Comparison of ENCODE assay signal across 8 cellular contexts in genomic region chr11:6418958-6419611, GRCh38. TPM values are rescaled to one million over a fixed set of nuclear protein-coding genes. Genes with fewer than 3 reads are reported as not detected.
DNase-seq lines count a peak whose midpoint lies in the region; ATAC-seq, FAIRE-seq and TF ChIP-seq lines count a peak whose summit lies in the region.

TSS of gene APBB1 (minus strand) at chr11:6419094. CDS start at chr11:6411347, 7,747 bp downstream.

- no peaks in the 10 kb centered on the region for H3K27me3 ChIP-seq in AG04450 (ENCODE audit: control insufficient read depth, insufficient read depth, low read length)

- ATAC-seq in GM19035 (IDR thresholded peaks at IDR 0.05; ENCODE audit: unreplicated experiment): peak; percentile 68

- TF ChIP-seq CTCF in AG04450 (IDR thresholded peaks at IDR 0.05; ENCODE audit: low read depth, low read length): 0 out of 2 replicates have a peak, but pooled peaks have one; percentile 8
- no peak for TF ChIP-seq CTCF in astrocyte of the spinal cord (IDR thresholded peaks at IDR 0.05; ENCODE audit: low read depth, low read length)

- FAIRE-seq in RCC 7860 (lab: Jason Lieb, UNC): no peak

- CTCF ChIA-PET in AG04450 (lab: Charles Lee): interaction anchor here (0.6 to 3.2 kb wide), 8 partner anchors 12 to 799 kb away, joined by 3 to 29 read pairs (median 3); no protein-coding TSS in a partner anchor

- H3K9me3 ChIP-seq in AG04450 (ENCODE audit: control insufficient read depth, insufficient read depth, low read length): no peaks in the 10 kb centered on the region

- in situ Hi-C loops in astrocyte of the spinal cord (cut with HindIII; ENCODE audit: low sequenced_read_pairs): no loop called here

- no peak within 1 kb of the TSS for H3K27ac ChIP-seq in AG04450 (ENCODE audit: low read depth, low read length)

- TF ChIP-seq RAD21 in Ishikawa (IDR thresholded peaks at IDR 0.05; ENCODE audit: low read depth): no peak

- POLR2A ChIA-PET in AG04450 (lab: Yijun Ruan, JAX): interaction anchor here (0.6 to 1.6 kb wide), 10 partner anchors 9 to 267 kb away, joined by 3 to 10 read pairs (median 4); partner anchors contain the start of genes ARFIP2, CAVIN3, SMPD1 and TIMM10B

- DNase-seq in AG04450 (ENCODE audit: low read depth, low spot score) (no peak), T-helper 22 cell (ENCODE audit: low read depth) (peak; percentile 55), astrocyte of the spinal cord (ENCODE audit: low read depth, low spot score) (peak; percentile 38), hypothalamus (lab: John Stamatoyannopoulos, UW) (peak in 48 of 51 donors; percentile 28 to 91 (median 67)), retina (peak; percentile 92), RCC 7860 (ENCODE audit: low spot score) (no peak)

- no peak for TF ChIP-seq EP300 in Ishikawa (IDR thresholded peaks at IDR 0.05; ENCODE audit: borderline replicate concordance)

- H3K4me3 ChIP-seq in AG04450 (ENCODE audit: low read depth, low read length) (peak within 1 kb of the TSS; percentile 80), astrocyte of the spinal cord (ENCODE audit: low read depth, low read length) (peak within 1 kb of the TSS; percentile 68)

TF ChIP-seq in Ishikawa, 13 proteins besides CTCF, POLR2A, EP300 and RAD21:
- TF ChIP-seq, protein P1, sequence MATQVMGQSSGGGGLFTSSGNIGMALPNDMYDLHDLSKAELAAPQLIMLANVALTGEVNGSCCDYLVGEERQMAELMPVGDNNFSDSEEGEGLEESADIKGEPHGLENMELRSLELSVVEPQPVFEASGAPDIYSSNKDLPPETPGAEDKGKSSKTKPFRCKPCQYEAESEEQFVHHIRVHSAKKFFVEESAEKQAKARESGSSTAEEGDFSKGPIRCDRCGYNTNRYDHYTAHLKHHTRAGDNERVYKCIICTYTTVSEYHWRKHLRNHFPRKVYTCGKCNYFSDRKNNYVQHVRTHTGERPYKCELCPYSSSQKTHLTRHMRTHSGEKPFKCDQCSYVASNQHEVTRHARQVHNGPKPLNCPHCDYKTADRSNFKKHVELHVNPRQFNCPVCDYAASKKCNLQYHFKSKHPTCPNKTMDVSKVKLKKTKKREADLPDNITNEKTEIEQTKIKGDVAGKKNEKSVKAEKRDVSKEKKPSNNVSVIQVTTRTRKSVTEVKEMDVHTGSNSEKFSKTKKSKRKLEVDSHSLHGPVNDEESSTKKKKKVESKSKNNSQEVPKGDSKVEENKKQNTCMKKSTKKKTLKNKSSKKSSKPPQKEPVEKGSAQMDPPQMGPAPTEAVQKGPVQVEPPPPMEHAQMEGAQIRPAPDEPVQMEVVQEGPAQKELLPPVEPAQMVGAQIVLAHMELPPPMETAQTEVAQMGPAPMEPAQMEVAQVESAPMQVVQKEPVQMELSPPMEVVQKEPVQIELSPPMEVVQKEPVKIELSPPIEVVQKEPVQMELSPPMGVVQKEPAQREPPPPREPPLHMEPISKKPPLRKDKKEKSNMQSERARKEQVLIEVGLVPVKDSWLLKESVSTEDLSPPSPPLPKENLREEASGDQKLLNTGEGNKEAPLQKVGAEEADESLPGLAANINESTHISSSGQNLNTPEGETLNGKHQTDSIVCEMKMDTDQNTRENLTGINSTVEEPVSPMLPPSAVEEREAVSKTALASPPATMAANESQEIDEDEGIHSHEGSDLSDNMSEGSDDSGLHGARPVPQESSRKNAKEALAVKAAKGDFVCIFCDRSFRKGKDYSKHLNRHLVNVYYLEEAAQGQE (IDR thresholded peaks at IDR 0.05; ENCODE audit: low read depth): no peak
- TF ChIP-seq FOXM1 (IDR thresholded peaks at IDR 0.05; ENCODE audit: borderline replicate concordance, low read depth) (no peak), TAF1 (IDR thresholded peaks at IDR 0.05; ENCODE audit: low read depth) (peak; percentile 15; the same call in 1 of the 2 replicates), YY1 (IDR thresholded peaks at IDR 0.05; ENCODE audit: low read depth) (peak; percentile 73), EGR1 (IDR thresholded peaks at IDR 0.05) (no peak)
- TF ChIP-seq, protein P2, sequence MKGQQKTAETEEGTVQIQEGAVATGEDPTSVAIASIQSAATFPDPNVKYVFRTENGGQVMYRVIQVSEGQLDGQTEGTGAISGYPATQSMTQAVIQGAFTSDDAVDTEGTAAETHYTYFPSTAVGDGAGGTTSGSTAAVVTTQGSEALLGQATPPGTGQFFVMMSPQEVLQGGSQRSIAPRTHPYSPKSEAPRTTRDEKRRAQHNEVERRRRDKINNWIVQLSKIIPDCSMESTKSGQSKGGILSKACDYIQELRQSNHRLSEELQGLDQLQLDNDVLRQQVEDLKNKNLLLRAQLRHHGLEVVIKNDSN (IDR thresholded peaks at IDR 0.05): no peak

RNA-seq across cellular contexts. Expression of gene APBB1, which starts in this region (rescaled TPM):
- 42.2 and 54.5 TPM in 2 replicates for polyA plus RNA-seq in AG04450 (2011; rRNA removed)
- 64.5 and 84.0 TPM in 2 replicates for polyA minus RNA-seq in AG04450 (2011; rRNA and poly(A)+ RNA removed)

Comparison
In these comparisons a context has a peak if more than half of its experiments do, and no peak if none do; other contexts are left out.
1. DNase-seq: peak in T-helper 22 cell (single experiment), astrocyte of the spinal cord (single experiment), hypothalamus (48 of 51) and retina (single experiment); none in AG04450 (single experiment) and RCC 7860 (single experiment).